In the genomic region with DNA sequence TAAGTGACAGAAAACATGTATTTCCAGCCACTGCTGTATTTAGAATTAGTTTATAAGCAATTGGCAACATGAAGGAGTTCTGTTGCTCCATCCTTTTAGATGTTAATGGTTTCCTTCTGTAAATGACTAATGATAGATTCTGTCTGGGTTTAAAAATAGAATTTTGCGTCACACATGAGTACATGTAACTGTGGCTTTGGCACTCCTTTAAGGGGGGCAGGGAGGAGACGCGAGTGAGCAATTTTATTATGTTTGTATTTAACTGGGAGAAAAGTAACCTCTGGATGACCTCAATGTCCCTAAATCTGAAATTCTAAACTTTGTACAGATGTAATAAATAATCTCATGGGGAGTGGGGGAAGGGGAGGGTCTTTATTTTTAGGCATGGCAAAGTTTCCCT, we compare ENCODE assay signal across 9 cellular contexts.
DNase-seq lines count a peak whose midpoint lies in the region; ATAC-seq, FAIRE-seq and TF ChIP-seq lines count a peak whose summit lies in the region.
"Had no signal": no experiment of that assay in that cellular context is flagged by ENCODE, and none has a peak within 500 bp of the region (broad histone marks: within the 10 kb centered on the region; RNA-seq: fewer than 3 reads in every experiment).

No MANE protein-coding gene starts in this region.

- 26% methylated on average over 3 of the region's 3 CpGs for WGBS in K562 (ENCODE audit: insufficient coverage, low coverage, missing lambda C conversion rate)
- WGBS in mesenchymal stem cell, result 0% methylated on average over 3 of the region's 3 CpGs

- H2BK15ac ChIP-seq in mesenchymal stem cell (ENCODE audit: low read depth, poor library complexity, severe bottlenecking), result no peak overlapping the region

- no peaks in the 10 kb centered on the region for H3K27me3 ChIP-seq in K562 (ENCODE audit: control insufficient read depth in 2 of 2, insufficient read depth in 2 of 2, low read length in 2 of 2)
- H3K27me3 ChIP-seq in mesenchymal stem cell (ENCODE audit: control insufficient read depth in 1 of 2, insufficient read depth in 1 of 2, low read length in 2 of 2), result no peaks in the 10 kb centered on the region
- H3K27me3 ChIP-seq in CD4-positive, alpha-beta T cell (ENCODE audit: control insufficient read depth, insufficient read depth, low read length), result no peaks in the 10 kb centered on the region

- H3K14ac ChIP-seq in mesenchymal stem cell (ENCODE audit: low read length in 2 of 2), result no peak overlapping the region

- TF ChIP-seq EP300 in K562 (IDR thresholded peaks at IDR 0.05; ENCODE audit: low read length), result no peak

- ATAC-seq in K562, result peak; percentile 45; the same call in 1 of the 3 replicates
- no peak for ATAC-seq in GM21619 (IDR thresholded peaks at IDR 0.05; ENCODE audit: unreplicated experiment)
- no peak for ATAC-seq in CD4-positive, alpha-beta T cell (ENCODE audit: poor library complexity)
- ATAC-seq in HG03521 (IDR thresholded peaks at IDR 0.05; ENCODE audit: unreplicated experiment), result no peak

- H3K4ac ChIP-seq in mesenchymal stem cell (ENCODE audit: low read depth in 1 of 2, low read length in 2 of 2), result no peak overlapping the region

- no TSS peak for BruUV-seq in K562 (replicated peaks; lab: Mats Ljungman, UMichigan)

- no peak overlapping the region for H3K4me3 Mint-ChIP-seq in CD4-positive, alpha-beta T cell

- CTCF ChIA-PET in K562 (lab: Yijun Ruan, JAX; ENCODE audit: low intra/inter-chr PET ratio), result no interaction called here
- CTCF ChIA-PET in CD4-positive, alpha-beta T cell (lab: Charles Lee), result no interaction called here

- H3K18ac ChIP-seq in mesenchymal stem cell (ENCODE audit: low read depth in 1 of 2, low read length in 2 of 2), result no peak overlapping the region

- no peak overlapping the region for H2BK12ac ChIP-seq in mesenchymal stem cell (ENCODE audit: low read length in 2 of 2)

- H4K20me1 ChIP-seq in K562 (replicated peaks; ENCODE audit: control insufficient read depth, insufficient read depth, low read length), result no peaks in the 10 kb centered on the region

- DNase-seq in GM13976 (ENCODE audit: low spot score) (peak; percentile 28), HT-29 (ENCODE audit: low spot score) (peak; percentile 62), K562 (ENCODE audit: extremely low read depth in 1 of 4, low spot score in 3 of 4) (peak in 2 of 4 experiments; percentile 9 to 24), mesenchymal stem cell (peak; percentile 96), NCI-H524 (lab: John Stamatoyannopoulos, UW) (no peak)
- no peak for DNase-seq in CD4-positive, alpha-beta T cell

- no peaks in the 10 kb centered on the region for H3K27me3 Mint-ChIP-seq in CD4-positive, alpha-beta T cell

- no peak overlapping the region for H4K8ac ChIP-seq in mesenchymal stem cell (ENCODE audit: low read length)

- no peaks in the 10 kb centered on the region for H3K9me1 ChIP-seq in K562 (ENCODE audit: control insufficient read depth, insufficient read depth, low read length)

- H3K4me2 ChIP-seq in K562 (ENCODE audit: insufficient read depth, low read length) (no peak overlapping the region), mesenchymal stem cell (ENCODE audit: low read length, poor library complexity, severe bottlenecking) (no peak overlapping the region)
- H3K4me2 ChIP-seq: KMS-11 had no signal

- no peaks in the 10 kb centered on the region for H3K79me2 ChIP-seq in K562 (ENCODE audit: control insufficient read depth, insufficient read depth, low read length)

- H3K4me3 ChIP-seq in K562 (no peak overlapping the region), mesenchymal stem cell (ENCODE audit: insufficient read depth in 1 of 2, low read depth in 1 of 2, low read length in 2 of 2) (no peak overlapping the region)

- no peak overlapping the region for H2BK5ac ChIP-seq in mesenchymal stem cell (ENCODE audit: low read depth, low read length, poor library complexity, severe bottlenecking)

- H3K4me1 ChIP-seq in K562 (replicated peaks in 1 of 2; ENCODE audit: control insufficient read depth in 2 of 2, insufficient read depth in 2 of 2, low read length in 2 of 2) (no peaks in the 10 kb centered on the region; a peak in 2 of 5 replicates), mesenchymal stem cell (ENCODE audit: control insufficient read depth, insufficient read depth, low read depth, low read length) (peaks cover 2% of the 10 kb centered on the region)

- H3K23ac ChIP-seq in mesenchymal stem cell (ENCODE audit: low read length in 2 of 2), result no peak overlapping the region

- in situ Hi-C loops in GM13976 (cut with MboI; ENCODE audit: low sequenced_read_pairs, unreplicated experiment), result no loop called here
- in situ Hi-C loops in K562 (cut with MboI), result no loop called here

- H3K79me1 ChIP-seq in mesenchymal stem cell (replicated peaks; ENCODE audit: low read length, poor library complexity, severe bottlenecking), result no peaks in the 10 kb centered on the region

- H4K91ac ChIP-seq in mesenchymal stem cell (ENCODE audit: low read length), result no peak overlapping the region

- H3K27ac ChIP-seq in K562 (ENCODE audit: extremely low read depth, low read depth, low read length) (peak overlapping the region; percentile 42; the same call in 1 of the 3 replicates), mesenchymal stem cell (ENCODE audit: low read length, poor library complexity, severe bottlenecking) (no peak overlapping the region)
- H3K27ac ChIP-seq in CD4-positive, alpha-beta T cell (ENCODE audit: low read depth, low read length), result no peak overlapping the region
- H3K27ac ChIP-seq: KMS-11 had no signal

- POLR2A ChIA-PET in K562 (lab: Yijun Ruan, JAX), result no interaction called here
- POLR2A ChIA-PET in CD4-positive, alpha-beta T cell (lab: Charles Lee), result no interaction called here

- no peak overlapping the region for H2BK120ac ChIP-seq in mesenchymal stem cell (ENCODE audit: low read depth, low read length)

- no peaks in the 10 kb centered on the region for H3K9me3 Mint-ChIP-seq in CD4-positive, alpha-beta T cell

- TF ChIP-seq RAD21 in K562 (CRISPR knock-in tag; conservative IDR thresholded peaks at IDR 0.05 in 1 of 2, IDR thresholded peaks at IDR 0.05 in 1 of 2), result no peak

- H3K36me3 Mint-ChIP-seq in CD4-positive, alpha-beta T cell (ENCODE audit: low read depth), result peaks cover 64% of the 10 kb centered on the region

- H3K4me1 Mint-ChIP-seq in CD4-positive, alpha-beta T cell (ENCODE audit: low read depth), result no peaks in the 10 kb centered on the region

- H3K36me3 ChIP-seq in K562 (ENCODE audit: control insufficient read depth, insufficient read depth, low read length) (peaks cover 23% of the 10 kb centered on the region; the same call in 2 of the 3 replicates), mesenchymal stem cell (ENCODE audit: control insufficient read depth in 1 of 2, insufficient read depth in 2 of 2, low read depth in 1 of 2, low read length in 2 of 2) (peaks cover 0 to 12% of the 10 kb centered on the region in 2 experiments)

- H3K27ac Mint-ChIP-seq in CD4-positive, alpha-beta T cell, result no peak overlapping the region

- H2AFZ ChIP-seq in K562 (ENCODE audit: low read depth, low read length) (no peak overlapping the region), mesenchymal stem cell (ENCODE audit: low read depth, low read length) (no peak overlapping the region)

- peak; percentile 82 for FAIRE-seq in K562 (lab: Jason Lieb, UNC)

- H3K9me3 ChIP-seq in K562 (replicated peaks; ENCODE audit: control insufficient read depth, insufficient read depth, low read depth, low read length) (no peaks in the 10 kb centered on the region), mesenchymal stem cell (ENCODE audit: control insufficient read depth, low read length) (no peaks in the 10 kb centered on the region)
- H3K9me3 ChIP-seq in CD4-positive, alpha-beta T cell (ENCODE audit: control insufficient read depth, low read length), result no peaks in the 10 kb centered on the region

- no peak overlapping the region for H3K9ac ChIP-seq in K562 (ENCODE audit: insufficient read depth in 1 of 2, low read depth in 2 of 2, low read length in 2 of 2)
- peak overlapping the region; percentile 87 for H3K9ac ChIP-seq in mesenchymal stem cell (ENCODE audit: low read length)
- H3K9ac ChIP-seq: KMS-11 had no signal

- TF ChIP-seq CTCF in GM13976 (IDR thresholded peaks at IDR 0.05; ENCODE audit: borderline replicate concordance, control extremely low read depth, extremely low read depth, insufficient read depth, missing control alignments) (no peak), K562 (IDR thresholded peaks at IDR 0.05 in 2 of 3, conservative IDR thresholded peaks at IDR 0.05 in 1 of 3; ENCODE audit: insufficient read depth in 2 of 3, low read depth in 1 of 3, low read length in 3 of 3) (no peak)
- TF ChIP-seq CTCF in CD4-positive, alpha-beta T cell (IDR thresholded peaks at IDR 0.05), result no peak

- no peak overlapping the region for H2AK5ac ChIP-seq in mesenchymal stem cell (ENCODE audit: low read length, severe bottlenecking)

- TF ChIP-seq POLR2A in K562 (conservative IDR thresholded peaks at IDR 0.05), result no peak

- intact Hi-C loops in K562 (cut with micrococcal nuclease), result no loop called here
- intact Hi-C loops in CD4-positive, alpha-beta T cell (cut with DNase I, micrococcal nuclease), result no loop called here

TF ChIP-seq in K562, 482 proteins besides CTCF, POLR2A, EP300 and RAD21 (continues in another document):
- TF ChIP-seq KAT8 (IDR thresholded peaks at IDR 0.05; ENCODE audit: low read depth), result no peak

Comparison
In these comparisons a context has a peak if more than half of its experiments do, and no peak if none do; other contexts are left out.
1. DNase-seq: peak in GM13976 (single experiment), HT-29 (single experiment) and mesenchymal stem cell (single experiment); none in CD4-positive, alpha-beta T cell (0 of 10) and NCI-H524 (0 of 2).